1 cellular context compared by ENCODE assay signal in the genomic region with DNA sequence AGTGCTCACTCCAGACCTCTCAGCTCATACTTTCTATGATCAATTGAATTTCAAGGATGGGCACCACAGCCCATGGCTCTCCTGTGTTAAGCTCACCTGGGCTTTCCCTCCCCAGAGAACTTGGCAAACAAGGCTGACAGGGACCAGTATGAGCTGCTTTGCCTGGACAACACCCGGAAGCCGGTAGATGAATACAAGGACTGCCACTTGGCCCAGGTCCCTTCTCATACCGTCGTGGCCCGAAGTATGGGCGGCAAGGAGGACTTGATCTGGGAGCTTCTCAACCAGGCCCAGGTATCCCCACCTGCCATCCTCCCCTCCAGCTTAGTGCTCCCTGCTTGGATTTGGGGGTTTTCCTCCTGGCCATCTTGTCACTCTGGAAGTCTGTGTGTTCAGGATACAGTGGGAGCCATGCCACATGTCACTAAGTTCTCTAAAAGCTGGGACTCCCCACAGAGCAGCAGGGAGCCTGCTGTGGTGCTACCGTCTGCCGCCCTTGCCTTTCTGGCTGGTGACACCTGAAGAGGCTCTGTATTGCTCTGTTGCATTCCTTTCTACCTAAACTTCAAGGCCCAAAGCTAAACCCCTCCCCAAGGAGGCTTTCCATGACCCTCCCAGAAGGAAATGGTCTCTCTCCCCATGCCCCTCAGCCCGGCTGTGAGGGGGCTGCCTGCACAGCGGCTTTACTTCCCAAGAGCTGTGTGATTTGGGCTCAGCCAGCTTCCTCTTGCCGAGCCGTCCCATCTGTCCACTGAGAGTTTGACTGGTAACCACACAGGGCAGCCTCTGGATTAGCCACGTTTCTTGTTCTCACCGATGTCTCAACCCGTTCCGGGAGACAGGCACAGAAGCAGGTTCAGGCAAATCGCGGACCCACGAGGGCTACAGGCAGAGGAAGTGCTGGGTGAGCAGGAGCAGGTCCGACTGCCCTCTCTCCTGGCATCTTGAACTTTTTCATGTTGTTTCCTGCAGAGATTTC.
TF ChIP-seq lines count a peak whose summit lies in the region.

No MANE protein-coding gene starts in this region.

TF ChIP-seq in GM23338, 12 proteins besides CTCF, POLR2A, EP300 and RAD21 (continued from another document):
- TF ChIP-seq ZNF462 (CRISPR knock-in tag; IDR thresholded peaks at IDR 0.05) (no peak), NANOG (IDR thresholded peaks at IDR 0.05; ENCODE audit: borderline replicate concordance) (no peak), JUNB (IDR thresholded peaks at IDR 0.05; ENCODE audit: unreplicated experiment) (no peak), ZNF114 (CRISPR knock-in tag; IDR thresholded peaks at IDR 0.05) (no peak), EZH2 (IDR thresholded peaks at IDR 0.05; ENCODE audit: low read depth, unreplicated experiment) (no peak), STAT1 (IDR thresholded peaks at IDR 0.05; ENCODE audit: unreplicated experiment) (no peak), POLR2AphosphoS5 (IDR thresholded peaks at IDR 0.05; ENCODE audit: low read depth) (no peak)
- TF ChIP-seq, protein P1, sequence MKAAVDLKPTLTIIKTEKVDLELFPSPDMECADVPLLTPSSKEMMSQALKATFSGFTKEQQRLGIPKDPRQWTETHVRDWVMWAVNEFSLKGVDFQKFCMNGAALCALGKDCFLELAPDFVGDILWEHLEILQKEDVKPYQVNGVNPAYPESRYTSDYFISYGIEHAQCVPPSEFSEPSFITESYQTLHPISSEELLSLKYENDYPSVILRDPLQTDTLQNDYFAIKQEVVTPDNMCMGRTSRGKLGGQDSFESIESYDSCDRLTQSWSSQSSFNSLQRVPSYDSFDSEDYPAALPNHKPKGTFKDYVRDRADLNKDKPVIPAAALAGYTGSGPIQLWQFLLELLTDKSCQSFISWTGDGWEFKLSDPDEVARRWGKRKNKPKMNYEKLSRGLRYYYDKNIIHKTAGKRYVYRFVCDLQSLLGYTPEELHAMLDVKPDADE (IDR thresholded peaks at IDR 0.05) = no peak
